In the genomic region with DNA sequence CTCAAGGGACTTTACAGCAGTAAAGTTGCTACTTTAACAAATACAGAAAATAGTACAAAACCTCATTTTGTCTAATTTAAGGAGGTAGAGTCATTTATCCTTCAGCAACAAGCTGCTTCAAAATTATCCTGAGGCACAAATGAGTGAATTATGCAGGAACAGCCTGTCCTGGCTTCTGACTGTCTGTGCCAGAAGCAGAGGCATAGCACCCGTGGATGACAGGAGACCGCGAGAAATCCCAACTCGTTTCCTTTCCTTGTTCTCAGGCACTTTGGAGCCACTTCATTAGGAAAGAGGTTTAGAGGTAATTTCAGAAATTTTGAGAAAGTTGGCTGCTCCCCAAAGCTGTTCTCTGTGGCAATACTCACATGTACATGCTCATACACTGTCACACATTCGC, we compare ENCODE assay signal across 26 cellular contexts.
"Had no signal": no experiment of that assay in that cellular context is flagged by ENCODE, and none has a peak within 500 bp of the region (broad histone marks: within the 10 kb centered on the region; RNA-seq: fewer than 3 reads in every experiment).

No MANE protein-coding gene starts in this region.

- H3K9me3 ChIP-seq: heart right ventricle, ovary, right atrium auricular region, stomach, suprapubic skin, thoracic aorta, tibial artery, upper lobe of right lung had no signal

- ATAC-seq: heart right ventricle; left cardiac atrium; left lobe of liver; sciatic nerve; stimulated activated naive B cell treated with anti-CD40 and anti-IgM and Interleukin-4, amounts not matched to agents 10 μg/mL and 1 μg/mL and 100 μg/mL, for 72 hours; stimulated activated naive CD8-positive, alpha-beta T cell treated with anti-CD3 and anti-CD28 coated beads, Interleukin-15, Interleukin-2, amounts not matched to agents 100 U/mL and 50 U/mL, for 24 hours had no signal

- H3K27me3 ChIP-seq: heart right ventricle, hepatocyte, neural progenitor cell, ovary, right atrium auricular region, stomach, suprapubic skin, tibial artery, upper lobe of right lung had no signal

- H3K36me3 ChIP-seq: heart right ventricle, neural progenitor cell, ovary, right atrium auricular region, stomach, suprapubic skin, thoracic aorta, tibial artery, upper lobe of right lung had no signal

- H3K27ac ChIP-seq: heart right ventricle, hepatocyte, neural progenitor cell, ovary, right atrium auricular region, skin epidermis, stomach, suprapubic skin, thoracic aorta, tibial artery, upper lobe of right lung had no signal

- H3K4me3 ChIP-seq: heart right ventricle, hepatocyte, lung, neural progenitor cell, ovary, right atrium auricular region, skin epidermis, stomach, suprapubic skin, thoracic aorta, tibial artery, upper lobe of right lung had no signal

- H3K4me2 ChIP-seq: hepatocyte, neural progenitor cell had no signal

- H3K9ac ChIP-seq: neural progenitor cell had no signal

- DNase-seq: heart right ventricle; kidney glomerular epithelial cell; left cardiac atrium; naive B cell; natural killer cell; nephron progenitor cell; ovary; stimulated activated CD4-positive, alpha-beta T cell treated with anti-CD3 and anti-CD28 coated beads, Interleukin-12 subunit alpha, Interleukin-12 subunit beta, amount 100 ng/mL, for 4 hours; stimulated activated CD4-positive, alpha-beta T cell treated with anti-CD3 and anti-CD28 coated beads, Interleukin-15, amount 100 ng/mL, for 24 hours; stimulated activated CD4-positive, alpha-beta T cell treated with anti-CD3 and anti-CD28 coated beads, Interleukin-2, amount 100 ng/mL, for 24 hours; stimulated activated CD4-positive, alpha-beta T cell treated with anti-CD3 and anti-CD28 coated beads, Interleukin-4, amount 100 ng/mL, for 1 hour; stimulated activated naive B cell treated with anti-CD40 and anti-IgM and Interleukin-4, amounts not matched to agents 10 μg/mL and 1 μg/mL and 100 μg/mL, for 72 hours; stimulated activated naive CD8-positive, alpha-beta T cell treated with anti-CD3 and anti-CD28 coated beads, Interleukin-15, Interleukin-2, amounts not matched to agents 100 U/mL and 50 U/mL, for 24 hours; stomach; tibial artery; trophoblast cell; upper lobe of right lung had no signal

- H3K4me1 ChIP-seq: heart right ventricle, neural progenitor cell, right atrium auricular region, stomach, upper lobe of right lung had no signal

- H2AFZ ChIP-seq: hepatocyte, neural progenitor cell had no signal
